ENCODE assay signal across 21 cellular contexts in genomic region chr18:79427368-79428225, GRCh38.
"Had no signal": no experiment of that assay in that cellular context is flagged by ENCODE, and none has a peak within 500 bp of the region (broad histone marks: within the 10 kb centered on the region; RNA-seq: fewer than 3 reads in every experiment).

No MANE protein-coding gene starts in this region.

- H3K9me3 Mint-ChIP-seq: naive thymus-derived CD8-positive, alpha-beta T cell; type B pancreatic cell had no signal

- H2AFZ ChIP-seq: hepatocyte had no signal

- H3K27me3 ChIP-seq: colonic mucosa, hepatocyte, neutrophil, suprapubic skin, thyroid gland had no signal

- H3K27ac ChIP-seq: colonic mucosa, hepatocyte, neutrophil, psoas muscle, suprapubic skin, thyroid gland had no signal

- H3K4me3 Mint-ChIP-seq: type B pancreatic cell had no signal

- H3K36me3 ChIP-seq: colonic mucosa, neutrophil, thyroid gland had no signal

- DNase-seq: colonic mucosa; dermis blood vessel endothelial cell; effector CD4-positive, alpha-beta T cell; head of caudate nucleus; left colon; left ventricle myocardium superior; mesendoderm; naive thymus-derived CD8-positive, alpha-beta T cell; psoas muscle; retina; stimulated activated CD4-positive, alpha-beta T cell treated with anti-CD3 and anti-CD28 coated beads, Interleukin-2, amount 100 ng/mL, for 24 hours; stimulated activated CD4-positive, alpha-beta T cell treated with anti-CD3 and anti-CD28 coated beads, Interleukin-4, amount 100 ng/mL, for 4 hours; stimulated activated naive CD4-positive, alpha-beta T cell; thyroid gland had no signal

- H3K4me3 ChIP-seq: colonic mucosa, hepatocyte, lung, psoas muscle, skin epidermis, suprapubic skin, thyroid gland had no signal

- H3K36me3 Mint-ChIP-seq: type B pancreatic cell had no signal

- H3K27me3 Mint-ChIP-seq: naive thymus-derived CD8-positive, alpha-beta T cell had no signal

- H3K27ac Mint-ChIP-seq: type B pancreatic cell had no signal

- H3K4me1 ChIP-seq: colonic mucosa had no signal

- H3K4me2 ChIP-seq: hepatocyte had no signal

- H3K9me3 ChIP-seq: colonic mucosa, neutrophil, psoas muscle, suprapubic skin, thyroid gland had no signal

- ATAC-seq: left colon; left ventricle myocardium superior; naive thymus-derived CD8-positive, alpha-beta T cell; sciatic nerve had no signal

- H3K79me2 ChIP-seq: hepatocyte had no signal
